1 cellular context compared by ENCODE assay signal in the genomic region with DNA sequence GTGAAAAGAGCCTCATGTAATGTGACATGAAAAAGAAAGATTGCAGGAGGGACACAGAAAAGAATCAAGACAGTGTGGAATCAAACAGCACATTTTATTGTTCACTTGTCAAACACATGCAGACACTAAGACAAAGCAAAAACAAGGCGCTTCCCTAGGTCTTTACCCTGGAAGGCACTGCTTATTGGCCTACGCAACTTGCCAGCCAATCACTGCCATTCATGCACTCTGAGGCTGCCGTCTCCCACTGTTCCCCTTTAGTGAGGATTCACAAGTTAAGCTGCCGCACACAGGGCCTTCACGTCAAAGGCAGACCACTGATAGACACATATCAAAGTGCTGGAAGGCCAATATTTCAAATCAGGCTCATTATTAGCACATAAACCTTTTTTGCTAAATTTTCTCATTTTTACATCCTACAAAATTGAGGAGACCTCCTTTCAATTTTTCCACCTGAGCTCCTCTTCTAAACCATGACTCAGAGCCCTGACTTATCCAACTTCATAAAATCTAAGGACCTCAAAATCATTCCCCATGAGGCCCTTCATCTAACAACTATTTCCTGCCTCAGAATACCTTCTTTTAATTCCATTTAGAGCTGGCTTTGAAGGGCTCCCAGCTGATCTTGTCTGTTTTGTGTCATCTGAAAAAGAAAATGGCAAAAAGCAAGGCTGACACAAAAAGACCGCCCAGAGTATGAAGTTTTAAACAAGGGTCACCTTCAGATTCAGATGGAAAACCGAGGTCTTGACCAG.
TF ChIP-seq lines count a peak whose summit lies in the region.

No MANE protein-coding gene starts in this region.

TF ChIP-seq in WTC11, 78 proteins besides CTCF, POLR2A, EP300 and RAD21 (continued from another document):
- TF ChIP-seq CREB1 (CRISPR knock-in tag; IDR thresholded peaks at IDR 0.05): no peak
- TF ChIP-seq FOXJ3 (CRISPR knock-in tag; IDR thresholded peaks at IDR 0.05; ENCODE audit: borderline replicate concordance): no peak
- TF ChIP-seq, protein P1, sequence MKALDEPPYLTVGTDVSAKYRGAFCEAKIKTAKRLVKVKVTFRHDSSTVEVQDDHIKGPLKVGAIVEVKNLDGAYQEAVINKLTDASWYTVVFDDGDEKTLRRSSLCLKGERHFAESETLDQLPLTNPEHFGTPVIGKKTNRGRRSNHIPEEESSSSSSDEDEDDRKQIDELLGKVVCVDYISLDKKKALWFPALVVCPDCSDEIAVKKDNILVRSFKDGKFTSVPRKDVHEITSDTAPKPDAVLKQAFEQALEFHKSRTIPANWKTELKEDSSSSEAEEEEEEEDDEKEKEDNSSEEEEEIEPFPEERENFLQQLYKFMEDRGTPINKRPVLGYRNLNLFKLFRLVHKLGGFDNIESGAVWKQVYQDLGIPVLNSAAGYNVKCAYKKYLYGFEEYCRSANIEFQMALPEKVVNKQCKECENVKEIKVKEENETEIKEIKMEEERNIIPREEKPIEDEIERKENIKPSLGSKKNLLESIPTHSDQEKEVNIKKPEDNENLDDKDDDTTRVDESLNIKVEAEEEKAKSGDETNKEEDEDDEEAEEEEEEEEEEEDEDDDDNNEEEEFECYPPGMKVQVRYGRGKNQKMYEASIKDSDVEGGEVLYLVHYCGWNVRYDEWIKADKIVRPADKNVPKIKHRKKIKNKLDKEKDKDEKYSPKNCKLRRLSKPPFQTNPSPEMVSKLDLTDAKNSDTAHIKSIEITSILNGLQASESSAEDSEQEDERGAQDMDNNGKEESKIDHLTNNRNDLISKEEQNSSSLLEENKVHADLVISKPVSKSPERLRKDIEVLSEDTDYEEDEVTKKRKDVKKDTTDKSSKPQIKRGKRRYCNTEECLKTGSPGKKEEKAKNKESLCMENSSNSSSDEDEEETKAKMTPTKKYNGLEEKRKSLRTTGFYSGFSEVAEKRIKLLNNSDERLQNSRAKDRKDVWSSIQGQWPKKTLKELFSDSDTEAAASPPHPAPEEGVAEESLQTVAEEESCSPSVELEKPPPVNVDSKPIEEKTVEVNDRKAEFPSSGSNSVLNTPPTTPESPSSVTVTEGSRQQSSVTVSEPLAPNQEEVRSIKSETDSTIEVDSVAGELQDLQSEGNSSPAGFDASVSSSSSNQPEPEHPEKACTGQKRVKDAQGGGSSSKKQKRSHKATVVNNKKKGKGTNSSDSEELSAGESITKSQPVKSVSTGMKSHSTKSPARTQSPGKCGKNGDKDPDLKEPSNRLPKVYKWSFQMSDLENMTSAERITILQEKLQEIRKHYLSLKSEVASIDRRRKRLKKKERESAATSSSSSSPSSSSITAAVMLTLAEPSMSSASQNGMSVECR (CRISPR knock-in tag; IDR thresholded peaks at IDR 0.05; ENCODE audit: borderline replicate concordance): no peak
- no peak for TF ChIP-seq ZNF121 (CRISPR knock-in tag; IDR thresholded peaks at IDR 0.05)
- TF ChIP-seq, protein P2, sequence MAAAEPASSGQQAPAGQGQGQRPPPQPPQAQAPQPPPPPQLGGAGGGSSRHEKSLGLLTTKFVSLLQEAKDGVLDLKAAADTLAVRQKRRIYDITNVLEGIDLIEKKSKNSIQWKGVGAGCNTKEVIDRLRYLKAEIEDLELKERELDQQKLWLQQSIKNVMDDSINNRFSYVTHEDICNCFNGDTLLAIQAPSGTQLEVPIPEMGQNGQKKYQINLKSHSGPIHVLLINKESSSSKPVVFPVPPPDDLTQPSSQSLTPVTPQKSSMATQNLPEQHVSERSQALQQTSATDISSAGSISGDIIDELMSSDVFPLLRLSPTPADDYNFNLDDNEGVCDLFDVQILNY (CRISPR knock-in tag; IDR thresholded peaks at IDR 0.05): no peak
- TF ChIP-seq PRRX2 (CRISPR knock-in tag; IDR thresholded peaks at IDR 0.05): no peak
- TF ChIP-seq CBFB (CRISPR knock-in tag; IDR thresholded peaks at IDR 0.05; ENCODE audit: low read depth): no peak
- TF ChIP-seq E2F4 (CRISPR knock-in tag; IDR thresholded peaks at IDR 0.05; ENCODE audit: borderline replicate concordance, low read depth): no peak
